In the genomic region with DNA sequence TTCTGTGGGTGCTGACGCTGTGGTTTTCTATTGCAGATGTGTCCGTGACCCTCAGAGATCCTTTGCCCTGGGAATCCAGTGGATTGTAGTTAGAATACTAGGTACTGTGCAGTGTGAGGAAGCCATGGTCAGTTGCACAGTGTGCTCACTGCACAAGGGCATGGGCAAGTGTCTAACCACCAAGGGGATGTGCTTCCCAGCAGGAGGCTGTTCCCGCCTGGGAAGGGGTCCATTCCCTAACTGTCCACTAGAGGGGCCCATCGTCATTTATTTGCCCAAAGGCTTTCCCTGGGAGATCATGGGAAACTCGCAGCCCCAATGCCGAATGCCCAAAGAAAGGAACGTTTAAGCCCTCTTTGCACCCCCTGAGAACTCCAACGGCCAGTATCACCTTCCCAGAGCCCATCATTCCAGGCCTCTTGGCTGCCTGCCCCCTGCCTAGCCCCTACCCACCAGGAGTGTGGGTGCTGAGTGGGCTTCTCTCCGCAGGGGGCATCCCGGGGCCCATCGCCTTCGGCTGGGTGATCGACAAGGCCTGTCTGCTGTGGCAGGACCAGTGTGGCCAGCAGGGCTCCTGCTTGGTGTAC, we compare ENCODE assay signal across 8 cellular contexts. TPM values are rescaled to one million over a fixed set of nuclear protein-coding genes. Genes with fewer than 3 reads are reported as not detected.
DNase-seq lines count a peak whose midpoint lies in the region; ATAC-seq, FAIRE-seq and TF ChIP-seq lines count a peak whose summit lies in the region.

No MANE protein-coding gene starts in this region.

- BruUV-seq in GM12878 (replicated peaks; lab: Mats Ljungman, UMichigan) = no TSS peak

- no peak overlapping the region for H3K27ac ChIP-seq in GM12878 (ENCODE audit: control insufficient read depth, insufficient read depth)
- H3K27ac ChIP-seq in right cardiac atrium (ENCODE audit: low read length) = no peak overlapping the region
- no peak overlapping the region for H3K27ac ChIP-seq in gastrocnemius medialis

- SMC1A ChIA-PET in GM12878 (lab: Charles Lee; ENCODE audit: uncharacterized antibody, unreplicated experiment) = no interaction called here

- TF ChIP-seq RAD21 in GM12878 (IDR thresholded peaks at IDR 0.05; ENCODE audit: insufficient read depth, low read depth, low read length) = peak; percentile 73

- H3K4me3 ChIP-seq in GM12878 (no peak overlapping the region), right cardiac atrium (ENCODE audit: low read length) (no peak overlapping the region), gastrocnemius medialis (no peak overlapping the region)

- DNase-seq in EH (ENCODE audit: low read depth) = peak; percentile 81
- DNase-seq in LHCN-M2 (ENCODE audit: low read depth) = peak; percentile 76
- peak; percentile 72 for DNase-seq in RCC 7860 (ENCODE audit: low spot score)
- DNase-seq in GM12878 (ENCODE audit: low read depth, low spot score) = no peak
- DNase-seq in right cardiac atrium = peak; percentile 58 to 83 (median 82)
- peak; percentile 40 to 69 for DNase-seq in gastrocnemius medialis
- no peak for DNase-seq in NK-92 treated with Interleukin-12 subunit alpha and Interleukin-12 subunit beta, amount 100 ng/mL, for 24 hours (lab: John Stamatoyannopoulos, UW)

- no peaks in the 10 kb centered on the region for H4K20me1 ChIP-seq in GM12878 (ENCODE audit: control insufficient read depth, insufficient read depth)

- intact Hi-C loops in GM12878 (cut with micrococcal nuclease; ENCODE audit: unreplicated experiment) = loop anchor here (1.0 kb wide), 2 partner anchors 123 to 140 kb away; no protein-coding TSS in a partner anchor
- intact Hi-C loops in right cardiac atrium (cut with DNase I) = loop anchor here in 3 of 4 donors (2.0 to 5.0 kb wide), 3 partner anchors 124 to 139 kb away; no protein-coding TSS in a partner anchor
- intact Hi-C loops in gastrocnemius medialis (cut with DNase I; ENCODE audit: low total_unique reads) = loop anchor here (1.0 kb wide), 2 partner anchors 123 to 140 kb away; no protein-coding TSS in a partner anchor

- WGBS in GM12878 (ENCODE audit: insufficient coverage, insufficient replicate concordance, low lambda C conversion rate, missing lambda C conversion rate) = 70% methylated on average over 13 of the region's 13 CpGs
- 52% methylated on average over 13 of the region's 13 CpGs for WGBS in right cardiac atrium

- H2AFZ ChIP-seq in GM12878 (ENCODE audit: control insufficient read depth, low read depth, low read length) = no peak overlapping the region

- ATAC-seq in GM12878 (peak; percentile 59), right cardiac atrium (peak; percentile 52 to 53), gastrocnemius medialis (peak; percentile 64 to 74), HG02938 (IDR thresholded peaks at IDR 0.05; ENCODE audit: unreplicated experiment) (no peak)

- RAD21 ChIA-PET in GM12878 (lab: Charles Lee; ENCODE audit: unreplicated experiment) = no interaction called here

- no peak for TF ChIP-seq EP300 in GM12878 (IDR thresholded peaks at IDR 0.05; ENCODE audit: borderline replicate concordance in 1 of 2, control insufficient read depth in 1 of 2, low read depth in 2 of 2, low read length in 2 of 2)

- H3K27me3 ChIP-seq in GM12878 (replicated peaks in 1 of 2; ENCODE audit: control insufficient read depth in 2 of 2, insufficient read depth in 2 of 2, low read length in 1 of 2) = no peaks in the 10 kb centered on the region
- no peaks in the 10 kb centered on the region for H3K27me3 ChIP-seq in right cardiac atrium (ENCODE audit: control insufficient read depth, insufficient read depth)
- peaks cover 0 to 2% (median 0%) of the 10 kb centered on the region in 3 donors for H3K27me3 ChIP-seq in gastrocnemius medialis

- FAIRE-seq in RCC 7860 (lab: Jason Lieb, UNC) (no peak), GM12878 (lab: Jason Lieb, UNC) (no peak)

- no peak overlapping the region for H3K9ac ChIP-seq in GM12878 (ENCODE audit: control insufficient read depth, insufficient read depth, low read length)

- in situ Hi-C loops in GM12878 (cut with MboI) (no loop called here), gastrocnemius medialis (cut with MboI; ENCODE audit: low sequenced_read_pairs in 4 of 4) (loop anchor here in 3 of 4 donors (5.0 to 25.0 kb wide), 2 partner anchors 119 to 139 kb away; a partner anchor contains a TSS)

- H3K4me1 ChIP-seq in GM12878 (ENCODE audit: control insufficient read depth, insufficient read depth, low read length) (no peaks in the 10 kb centered on the region), right cardiac atrium (ENCODE audit: control insufficient read depth, insufficient read depth, low read length) (no peaks in the 10 kb centered on the region), gastrocnemius medialis (peaks cover 0 to 3% of the 10 kb centered on the region in 2 donors)

- peak; percentile 60 to 79 (median 67) for TF ChIP-seq CTCF in GM12878 (IDR thresholded peaks at IDR 0.05 in 2 of 3, conservative IDR thresholded peaks at IDR 0.05 in 1 of 3; ENCODE audit: control insufficient read depth in 2 of 3, extremely low read depth in 1 of 3, insufficient read depth in 1 of 3, low read depth in 3 of 3, low read length in 3 of 3)
- TF ChIP-seq CTCF in gastrocnemius medialis (IDR thresholded peaks at IDR 0.05 in 4 of 5, conservative IDR thresholded peaks at IDR 0.05 in 1 of 5) = peak; percentile 78 to 91 (median 87)

- POLR2A ChIA-PET in GM12878 (lab: Charles Lee) = no interaction called here

- H3K4me2 ChIP-seq in GM12878 (ENCODE audit: control insufficient read depth, insufficient read depth) = no peak overlapping the region

- no peaks in the 10 kb centered on the region for H3K79me2 ChIP-seq in GM12878 (ENCODE audit: control insufficient read depth, insufficient read depth, low read length)

- H3K9me3 ChIP-seq in GM12878 (replicated peaks; ENCODE audit: control insufficient read depth, insufficient read depth, low read length) (no peaks in the 10 kb centered on the region), right cardiac atrium (ENCODE audit: control insufficient read depth, low read length) (no peaks in the 10 kb centered on the region), gastrocnemius medialis (no peaks in the 10 kb centered on the region)

- CTCF ChIA-PET in GM12878 (lab: Yijun Ruan, JAX) = interaction anchor here (0.8 to 1.0 kb wide), 3 partner anchors 13 to 123 kb away, joined by 3 to 5 read pairs (median 5); no protein-coding TSS in a partner anchor

- no peak for TF ChIP-seq POLR2A in GM12878 (IDR thresholded peaks at IDR 0.05; ENCODE audit: low read depth, low read length)
- no peak for TF ChIP-seq POLR2A in gastrocnemius medialis (IDR thresholded peaks at IDR 0.05)

- H3K36me3 ChIP-seq in GM12878 (ENCODE audit: control insufficient read depth in 2 of 2, insufficient read depth in 2 of 2, low read length in 1 of 2) = peaks cover 3 to 4% of the 10 kb centered on the region in 2 experiments; a peak in 3 of 4 replicates
- H3K36me3 ChIP-seq in gastrocnemius medialis = no peaks in the 10 kb centered on the region

TF ChIP-seq in GM12878, 131 proteins besides CTCF, POLR2A, EP300 and RAD21 (continues in another document):
- no peak for TF ChIP-seq BHLHE40 (IDR thresholded peaks at IDR 0.05; ENCODE audit: borderline replicate concordance in 1 of 2, low read depth in 2 of 2, low read length in 1 of 2)
- peak; percentile 58 for TF ChIP-seq IKZF1 (conservative IDR thresholded peaks at IDR 0.05)

RNA-seq across cellular contexts. Expression of a gene that starts 26.2 kb away (rescaled TPM):
- total RNA-seq in LHCN-M2 (2014; rRNA removed) (0.06 and 0.17 TPM in 2 replicates), GM12878 (2014; rRNA removed) (11.2 and 16.4 TPM in 2 replicates), GM12878 (2014; rRNA removed; fragmentation: Illumina TruSeq; extraction: Trizol) (6.0 and 7.0 TPM in 2 replicates), GM12878 (2021) (13.3 and 16.1 TPM in 2 replicates), right cardiac atrium (1 to 10 TPM; 4.1 to 8.4 (median 5.3) TPM), gastrocnemius medialis (10 to 100 TPM; 20.4 to 26.9 (median 21.8) TPM)
- 0.04 TPM for polyA plus RNA-seq in LHCN-M2 (2012)
- 46.8 and 53.3 TPM in 2 replicates for total RNA-seq in GM12878 (2013; cell fraction: nucleolus; rRNA removed)
- 2.4 TPM for polyA plus RNA-seq in GM12878 (2011; ENCODE audit: low read depth)
- polyA plus RNA-seq in GM12878 (2011; rRNA removed) (6.2 and 9.1 TPM in 2 replicates), GM12878 (2014; fragmentation: Illumina TruSeq; extraction: Trizol) (1.6 and 6.3 TPM in 2 replicates), GM12878 (2014; fragmentation: Nextera tagmentation; extraction: Ambion mirVana) (1 to 10 TPM; 2.1 to 4.7 TPM), GM12878 (2014; rRNA removed) (15.0 and 17.6 TPM in 2 replicates), GM12878 (2016; fragmentation: Nextera tagmentation; extraction: Ambion mirVana) (10 to 100 TPM; 28.4 to 30.7 TPM), right cardiac atrium (15.5 TPM)
- polyA plus RNA-seq in GM12878 (2011; cell fraction: cytosol; rRNA removed) = 9.4 and 11.8 TPM in 2 replicates
- 55.2 and 56.1 TPM in 2 replicates for polyA plus RNA-seq in GM12878 (2011; cell fraction: nucleus; rRNA removed)
- 9.1 and 10.6 TPM in 2 replicates for polyA plus RNA-seq in GM12878 (2012)
- polyA minus RNA-seq in GM12878 (2011; rRNA and poly(A)+ RNA removed) = 5.0 and 6.0 TPM in 2 replicates
- 6.0 and 8.6 TPM in 2 replicates for polyA minus RNA-seq in GM12878 (2011; cell fraction: cytosol; rRNA and poly(A)+ RNA removed)
- 9.8 and 12.8 TPM in 2 replicates for polyA minus RNA-seq in GM12878 (2011; cell fraction: nucleus; rRNA and poly(A)+ RNA removed)

RNA-seq across cellular contexts. Expression of a gene that starts 40.1 kb away (rescaled TPM):
- total RNA-seq in LHCN-M2 (2014; rRNA removed) (0.77 and 0.98 TPM in 2 replicates), GM12878 (2014; rRNA removed) (not detected in 2 replicates), GM12878 (2014; rRNA removed; fragmentation: Illumina TruSeq; extraction: Trizol) (not detected in 2 replicates), GM12878 (2021) (0.05 TPM in 1 of 2 replicates, not detected in the other), right cardiac atrium (under 1 TPM in 1 of 4 donors, not detected in 3; 0.06 TPM), gastrocnemius medialis (under 1 TPM in 2 of 4 donors, not detected in 2; 0.04 to 0.13 TPM)
- polyA plus RNA-seq in LHCN-M2 (2012) = not detected
- not detected in 2 replicates for total RNA-seq in GM12878 (2013; cell fraction: nucleolus; rRNA removed)
- not detected for polyA plus RNA-seq in GM12878 (2011; ENCODE audit: low read depth)
- polyA plus RNA-seq in GM12878 (2011; rRNA removed) (not detected in 2 replicates), GM12878 (2014; fragmentation: Illumina TruSeq; extraction: Trizol) (not detected in 2 replicates), GM12878 (2014; fragmentation: Nextera tagmentation; extraction: Ambion mirVana) (not detected), GM12878 (2014; rRNA removed) (not detected in 2 replicates), GM12878 (2016; fragmentation: Nextera tagmentation; extraction: Ambion mirVana) (not detected), right cardiac atrium (not detected)
- not detected in 2 replicates for polyA plus RNA-seq in GM12878 (2011; cell fraction: cytosol; rRNA removed)
- not detected in 2 replicates for polyA plus RNA-seq in GM12878 (2011; cell fraction: nucleus; rRNA removed)
- polyA plus RNA-seq in GM12878 (2012) = 0.03 TPM in 1 of 2 replicates, not detected in the other
- polyA minus RNA-seq in GM12878 (2011; rRNA and poly(A)+ RNA removed) = not detected in 2 replicates
- not detected in 2 replicates for polyA minus RNA-seq in GM12878 (2011; cell fraction: cytosol; rRNA and poly(A)+ RNA removed)
- not detected in 2 replicates for polyA minus RNA-seq in GM12878 (2011; cell fraction: nucleus; rRNA and poly(A)+ RNA removed)

Comparison
In these comparisons a context has a peak if more than half of its experiments do, and no peak if none do; other contexts are left out.
1. DNase-seq: peak in EH (single experiment), LHCN-M2 (single experiment), RCC 7860 (single experiment), right cardiac atrium (3 of 3) and gastrocnemius medialis (2 of 2); none in GM12878 (single experiment) and NK-92 treated with Interleukin-12 subunit alpha and Interleukin-12 subunit beta, amount 100 ng/mL, for 24 hours (single experiment).